ENCODE assay signal across 1 cellular context in genomic region chr6:36817864-36818263, GRCh38.
TF ChIP-seq lines count a peak whose summit lies in the region.

No MANE protein-coding gene starts in this region.

TF ChIP-seq in HEK293, 187 proteins besides CTCF, POLR2A, EP300 and RAD21:
- no peak for TF ChIP-seq ELK4 (IDR thresholded peaks at IDR 0.05; ENCODE audit: borderline replicate concordance, low read depth, low read length)
- 0 out of 2 replicates have a peak, but pooled peaks have one; percentile 6 for TF ChIP-seq ZFHX2 (tag by site-specific recombination; conservative IDR thresholded peaks at IDR 0.05)
- no peak for TF ChIP-seq HIC1 (tag by site-specific recombination; IDR thresholded peaks at IDR 0.05)
- no peak for TF ChIP-seq PRDM4 (tag by site-specific recombination; IDR thresholded peaks at IDR 0.05)
- TF ChIP-seq ZNF394 (tag by site-specific recombination; IDR thresholded peaks at IDR 0.05; ENCODE audit: borderline replicate concordance) = 0 out of 2 replicates have a peak, but pooled peaks have one; percentile 14
- TF ChIP-seq OSR2 (tag by site-specific recombination; IDR thresholded peaks at IDR 0.05) = peak; percentile 44; the same call in 1 of the 2 replicates
TF ChIP-seq in HEK293: peak in this region for 3.
